1 cellular context compared by ENCODE assay signal in the genomic region with DNA sequence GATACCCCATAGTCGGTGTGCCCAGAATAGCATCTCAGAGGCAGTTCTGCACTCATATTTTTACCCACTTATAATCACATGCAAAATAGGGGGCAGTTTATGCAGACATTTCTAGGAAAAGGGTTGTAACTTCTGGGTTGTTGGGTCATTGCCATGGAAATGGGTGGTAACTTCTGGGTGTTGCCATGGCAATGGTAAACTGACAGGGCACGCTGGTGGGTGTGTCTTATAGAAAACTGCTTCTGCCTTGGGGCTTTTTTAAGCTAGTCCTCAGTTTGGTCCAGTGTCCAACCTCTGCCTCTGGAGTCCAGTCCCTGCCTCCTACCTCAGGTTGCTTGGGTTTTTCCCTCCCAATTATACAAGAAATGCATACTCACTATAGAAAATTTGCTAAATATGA.
A peak's percentile ranks its signal among the peaks of the same experiment; 100 is the strongest.
TF ChIP-seq lines count a peak whose summit lies in the region.

No MANE protein-coding gene starts in this region.

TF ChIP-seq in K562, 482 proteins besides CTCF, POLR2A, EP300 and RAD21 (continued from another document and continues in another):
- TF ChIP-seq NR2C2 (CRISPR knock-in tag; IDR thresholded peaks at IDR 0.05), result no peak
- TF ChIP-seq NR2C2 (tag; IDR thresholded peaks at IDR 0.05), result peak; percentile 69
- TF ChIP-seq, protein P1, sequence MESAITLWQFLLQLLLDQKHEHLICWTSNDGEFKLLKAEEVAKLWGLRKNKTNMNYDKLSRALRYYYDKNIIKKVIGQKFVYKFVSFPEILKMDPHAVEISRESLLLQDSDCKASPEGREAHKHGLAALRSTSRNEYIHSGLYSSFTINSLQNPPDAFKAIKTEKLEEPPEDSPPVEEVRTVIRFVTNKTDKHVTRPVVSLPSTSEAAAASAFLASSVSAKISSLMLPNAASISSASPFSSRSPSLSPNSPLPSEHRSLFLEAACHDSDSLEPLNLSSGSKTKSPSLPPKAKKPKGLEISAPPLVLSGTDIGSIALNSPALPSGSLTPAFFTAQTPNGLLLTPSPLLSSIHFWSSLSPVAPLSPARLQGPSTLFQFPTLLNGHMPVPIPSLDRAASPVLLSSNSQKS (CRISPR knock-in tag; IDR thresholded peaks at IDR 0.05), result no peak
- no peak for TF ChIP-seq SREBF1 (IDR thresholded peaks at IDR 0.05; ENCODE audit: borderline replicate concordance, low read depth, low read length)
- no peak for TF ChIP-seq TAF15 (IDR thresholded peaks at IDR 0.05; ENCODE audit: low read depth, low read length)
- TF ChIP-seq, protein P2, sequence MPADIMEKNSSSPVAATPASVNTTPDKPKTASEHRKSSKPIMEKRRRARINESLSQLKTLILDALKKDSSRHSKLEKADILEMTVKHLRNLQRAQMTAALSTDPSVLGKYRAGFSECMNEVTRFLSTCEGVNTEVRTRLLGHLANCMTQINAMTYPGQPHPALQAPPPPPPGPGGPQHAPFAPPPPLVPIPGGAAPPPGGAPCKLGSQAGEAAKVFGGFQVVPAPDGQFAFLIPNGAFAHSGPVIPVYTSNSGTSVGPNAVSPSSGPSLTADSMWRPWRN (IDR thresholded peaks at IDR 0.05; ENCODE audit: low read depth), result no peak
- TF ChIP-seq, protein P3, sequence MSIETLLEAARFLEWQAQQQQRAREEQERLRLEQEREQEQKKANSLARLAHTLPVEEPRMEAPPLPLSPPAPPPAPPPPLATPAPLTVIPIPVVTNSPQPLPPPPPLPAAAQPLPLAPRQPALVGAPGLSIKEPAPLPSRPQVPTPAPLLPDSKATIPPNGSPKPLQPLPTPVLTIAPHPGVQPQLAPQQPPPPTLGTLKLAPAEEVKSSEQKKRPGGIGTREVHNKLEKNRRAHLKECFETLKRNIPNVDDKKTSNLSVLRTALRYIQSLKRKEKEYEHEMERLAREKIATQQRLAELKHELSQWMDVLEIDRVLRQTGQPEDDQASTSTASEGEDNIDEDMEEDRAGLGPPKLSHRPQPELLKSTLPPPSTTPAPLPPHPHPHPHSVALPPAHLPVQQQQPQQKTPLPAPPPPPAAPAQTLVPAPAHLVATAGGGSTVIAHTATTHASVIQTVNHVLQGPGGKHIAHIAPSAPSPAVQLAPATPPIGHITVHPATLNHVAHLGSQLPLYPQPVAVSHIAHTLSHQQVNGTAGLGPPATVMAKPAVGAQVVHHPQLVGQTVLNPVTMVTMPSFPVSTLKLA (conservative IDR thresholded peaks at IDR 0.05), result peak; percentile 42 to 61; a peak in 2 of 4 replicates
- TF ChIP-seq MXI1 (IDR thresholded peaks at IDR 0.05; ENCODE audit: low read depth, low read length), result peak; percentile 99
- TF ChIP-seq ZKSCAN3 (CRISPR knock-in tag; IDR thresholded peaks at IDR 0.05), result no peak
- TF ChIP-seq EHMT2 (IDR thresholded peaks at IDR 0.05), result no peak
- TF ChIP-seq FOXJ3 (CRISPR knock-in tag; IDR thresholded peaks at IDR 0.05), result peak; percentile 83
- TF ChIP-seq, protein P4, sequence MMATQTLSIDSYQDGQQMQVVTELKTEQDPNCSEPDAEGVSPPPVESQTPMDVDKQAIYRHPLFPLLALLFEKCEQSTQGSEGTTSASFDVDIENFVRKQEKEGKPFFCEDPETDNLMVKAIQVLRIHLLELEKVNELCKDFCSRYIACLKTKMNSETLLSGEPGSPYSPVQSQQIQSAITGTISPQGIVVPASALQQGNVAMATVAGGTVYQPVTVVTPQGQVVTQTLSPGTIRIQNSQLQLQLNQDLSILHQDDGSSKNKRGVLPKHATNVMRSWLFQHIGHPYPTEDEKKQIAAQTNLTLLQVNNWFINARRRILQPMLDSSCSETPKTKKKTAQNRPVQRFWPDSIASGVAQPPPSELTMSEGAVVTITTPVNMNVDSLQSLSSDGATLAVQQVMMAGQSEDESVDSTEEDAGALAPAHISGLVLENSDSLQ (IDR thresholded peaks at IDR 0.05), result peak; percentile 98
- TF ChIP-seq MEF2A (IDR thresholded peaks at IDR 0.05; ENCODE audit: control insufficient read depth, low read depth, low read length), result no peak
- TF ChIP-seq, protein P5, sequence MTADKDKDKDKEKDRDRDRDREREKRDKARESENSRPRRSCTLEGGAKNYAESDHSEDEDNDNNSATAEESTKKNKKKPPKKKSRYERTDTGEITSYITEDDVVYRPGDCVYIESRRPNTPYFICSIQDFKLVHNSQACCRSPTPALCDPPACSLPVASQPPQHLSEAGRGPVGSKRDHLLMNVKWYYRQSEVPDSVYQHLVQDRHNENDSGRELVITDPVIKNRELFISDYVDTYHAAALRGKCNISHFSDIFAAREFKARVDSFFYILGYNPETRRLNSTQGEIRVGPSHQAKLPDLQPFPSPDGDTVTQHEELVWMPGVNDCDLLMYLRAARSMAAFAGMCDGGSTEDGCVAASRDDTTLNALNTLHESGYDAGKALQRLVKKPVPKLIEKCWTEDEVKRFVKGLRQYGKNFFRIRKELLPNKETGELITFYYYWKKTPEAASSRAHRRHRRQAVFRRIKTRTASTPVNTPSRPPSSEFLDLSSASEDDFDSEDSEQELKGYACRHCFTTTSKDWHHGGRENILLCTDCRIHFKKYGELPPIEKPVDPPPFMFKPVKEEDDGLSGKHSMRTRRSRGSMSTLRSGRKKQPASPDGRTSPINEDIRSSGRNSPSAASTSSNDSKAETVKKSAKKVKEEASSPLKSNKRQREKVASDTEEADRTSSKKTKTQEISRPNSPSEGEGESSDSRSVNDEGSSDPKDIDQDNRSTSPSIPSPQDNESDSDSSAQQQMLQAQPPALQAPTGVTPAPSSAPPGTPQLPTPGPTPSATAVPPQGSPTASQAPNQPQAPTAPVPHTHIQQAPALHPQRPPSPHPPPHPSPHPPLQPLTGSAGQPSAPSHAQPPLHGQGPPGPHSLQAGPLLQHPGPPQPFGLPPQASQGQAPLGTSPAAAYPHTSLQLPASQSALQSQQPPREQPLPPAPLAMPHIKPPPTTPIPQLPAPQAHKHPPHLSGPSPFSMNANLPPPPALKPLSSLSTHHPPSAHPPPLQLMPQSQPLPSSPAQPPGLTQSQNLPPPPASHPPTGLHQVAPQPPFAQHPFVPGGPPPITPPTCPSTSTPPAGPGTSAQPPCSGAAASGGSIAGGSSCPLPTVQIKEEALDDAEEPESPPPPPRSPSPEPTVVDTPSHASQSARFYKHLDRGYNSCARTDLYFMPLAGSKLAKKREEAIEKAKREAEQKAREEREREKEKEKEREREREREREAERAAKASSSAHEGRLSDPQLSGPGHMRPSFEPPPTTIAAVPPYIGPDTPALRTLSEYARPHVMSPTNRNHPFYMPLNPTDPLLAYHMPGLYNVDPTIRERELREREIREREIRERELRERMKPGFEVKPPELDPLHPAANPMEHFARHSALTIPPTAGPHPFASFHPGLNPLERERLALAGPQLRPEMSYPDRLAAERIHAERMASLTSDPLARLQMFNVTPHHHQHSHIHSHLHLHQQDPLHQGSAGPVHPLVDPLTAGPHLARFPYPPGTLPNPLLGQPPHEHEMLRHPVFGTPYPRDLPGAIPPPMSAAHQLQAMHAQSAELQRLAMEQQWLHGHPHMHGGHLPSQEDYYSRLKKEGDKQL (CRISPR knock-in tag; IDR thresholded peaks at IDR 0.05; ENCODE audit: borderline replicate concordance), result no peak
- TF ChIP-seq, protein P6, sequence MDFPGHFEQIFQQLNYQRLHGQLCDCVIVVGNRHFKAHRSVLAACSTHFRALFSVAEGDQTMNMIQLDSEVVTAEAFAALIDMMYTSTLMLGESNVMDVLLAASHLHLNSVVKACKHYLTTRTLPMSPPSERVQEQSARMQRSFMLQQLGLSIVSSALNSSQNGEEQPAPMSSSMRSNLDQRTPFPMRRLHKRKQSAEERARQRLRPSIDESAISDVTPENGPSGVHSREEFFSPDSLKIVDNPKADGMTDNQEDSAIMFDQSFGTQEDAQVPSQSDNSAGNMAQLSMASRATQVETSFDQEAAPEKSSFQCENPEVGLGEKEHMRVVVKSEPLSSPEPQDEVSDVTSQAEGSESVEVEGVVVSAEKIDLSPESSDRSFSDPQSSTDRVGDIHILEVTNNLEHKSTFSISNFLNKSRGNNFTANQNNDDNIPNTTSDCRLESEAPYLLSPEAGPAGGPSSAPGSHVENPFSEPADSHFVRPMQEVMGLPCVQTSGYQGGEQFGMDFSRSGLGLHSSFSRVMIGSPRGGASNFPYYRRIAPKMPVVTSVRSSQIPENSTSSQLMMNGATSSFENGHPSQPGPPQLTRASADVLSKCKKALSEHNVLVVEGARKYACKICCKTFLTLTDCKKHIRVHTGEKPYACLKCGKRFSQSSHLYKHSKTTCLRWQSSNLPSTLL (IDR thresholded peaks at IDR 0.05), result peak; percentile 83
- TF ChIP-seq ETS2 (tag; IDR thresholded peaks at IDR 0.05; ENCODE audit: borderline replicate concordance, poor library complexity, severe bottlenecking), result no peak
- TF ChIP-seq ZFP30 (CRISPR knock-in tag; IDR thresholded peaks at IDR 0.05; ENCODE audit: borderline replicate concordance), result no peak
- TF ChIP-seq NBN (IDR thresholded peaks at IDR 0.05; ENCODE audit: low read depth), result no peak
- TF ChIP-seq, protein P7, sequence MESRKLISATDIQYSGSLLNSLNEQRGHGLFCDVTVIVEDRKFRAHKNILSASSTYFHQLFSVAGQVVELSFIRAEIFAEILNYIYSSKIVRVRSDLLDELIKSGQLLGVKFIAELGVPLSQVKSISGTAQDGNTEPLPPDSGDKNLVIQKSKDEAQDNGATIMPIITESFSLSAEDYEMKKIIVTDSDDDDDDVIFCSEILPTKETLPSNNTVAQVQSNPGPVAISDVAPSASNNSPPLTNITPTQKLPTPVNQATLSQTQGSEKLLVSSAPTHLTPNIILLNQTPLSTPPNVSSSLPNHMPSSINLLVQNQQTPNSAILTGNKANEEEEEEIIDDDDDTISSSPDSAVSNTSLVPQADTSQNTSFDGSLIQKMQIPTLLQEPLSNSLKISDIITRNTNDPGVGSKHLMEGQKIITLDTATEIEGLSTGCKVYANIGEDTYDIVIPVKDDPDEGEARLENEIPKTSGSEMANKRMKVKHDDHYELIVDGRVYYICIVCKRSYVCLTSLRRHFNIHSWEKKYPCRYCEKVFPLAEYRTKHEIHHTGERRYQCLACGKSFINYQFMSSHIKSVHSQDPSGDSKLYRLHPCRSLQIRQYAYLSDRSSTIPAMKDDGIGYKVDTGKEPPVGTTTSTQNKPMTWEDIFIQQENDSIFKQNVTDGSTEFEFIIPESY (CRISPR knock-in tag; IDR thresholded peaks at IDR 0.05), result no peak
- TF ChIP-seq, protein P8, sequence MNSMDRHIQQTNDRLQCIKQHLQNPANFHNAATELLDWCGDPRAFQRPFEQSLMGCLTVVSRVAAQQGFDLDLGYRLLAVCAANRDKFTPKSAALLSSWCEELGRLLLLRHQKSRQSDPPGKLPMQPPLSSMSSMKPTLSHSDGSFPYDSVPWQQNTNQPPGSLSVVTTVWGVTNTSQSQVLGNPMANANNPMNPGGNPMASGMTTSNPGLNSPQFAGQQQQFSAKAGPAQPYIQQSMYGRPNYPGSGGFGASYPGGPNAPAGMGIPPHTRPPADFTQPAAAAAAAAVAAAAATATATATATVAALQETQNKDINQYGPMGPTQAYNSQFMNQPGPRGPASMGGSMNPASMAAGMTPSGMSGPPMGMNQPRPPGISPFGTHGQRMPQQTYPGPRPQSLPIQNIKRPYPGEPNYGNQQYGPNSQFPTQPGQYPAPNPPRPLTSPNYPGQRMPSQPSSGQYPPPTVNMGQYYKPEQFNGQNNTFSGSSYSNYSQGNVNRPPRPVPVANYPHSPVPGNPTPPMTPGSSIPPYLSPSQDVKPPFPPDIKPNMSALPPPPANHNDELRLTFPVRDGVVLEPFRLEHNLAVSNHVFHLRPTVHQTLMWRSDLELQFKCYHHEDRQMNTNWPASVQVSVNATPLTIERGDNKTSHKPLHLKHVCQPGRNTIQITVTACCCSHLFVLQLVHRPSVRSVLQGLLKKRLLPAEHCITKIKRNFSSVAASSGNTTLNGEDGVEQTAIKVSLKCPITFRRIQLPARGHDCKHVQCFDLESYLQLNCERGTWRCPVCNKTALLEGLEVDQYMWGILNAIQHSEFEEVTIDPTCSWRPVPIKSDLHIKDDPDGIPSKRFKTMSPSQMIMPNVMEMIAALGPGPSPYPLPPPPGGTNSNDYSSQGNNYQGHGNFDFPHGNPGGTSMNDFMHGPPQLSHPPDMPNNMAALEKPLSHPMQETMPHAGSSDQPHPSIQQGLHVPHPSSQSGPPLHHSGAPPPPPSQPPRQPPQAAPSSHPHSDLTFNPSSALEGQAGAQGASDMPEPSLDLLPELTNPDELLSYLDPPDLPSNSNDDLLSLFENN (IDR thresholded peaks at IDR 0.05; ENCODE audit: low read depth in 2 of 2, low read length in 2 of 2), result no peak
